1 cellular context compared by ENCODE assay signal in the genomic region with DNA sequence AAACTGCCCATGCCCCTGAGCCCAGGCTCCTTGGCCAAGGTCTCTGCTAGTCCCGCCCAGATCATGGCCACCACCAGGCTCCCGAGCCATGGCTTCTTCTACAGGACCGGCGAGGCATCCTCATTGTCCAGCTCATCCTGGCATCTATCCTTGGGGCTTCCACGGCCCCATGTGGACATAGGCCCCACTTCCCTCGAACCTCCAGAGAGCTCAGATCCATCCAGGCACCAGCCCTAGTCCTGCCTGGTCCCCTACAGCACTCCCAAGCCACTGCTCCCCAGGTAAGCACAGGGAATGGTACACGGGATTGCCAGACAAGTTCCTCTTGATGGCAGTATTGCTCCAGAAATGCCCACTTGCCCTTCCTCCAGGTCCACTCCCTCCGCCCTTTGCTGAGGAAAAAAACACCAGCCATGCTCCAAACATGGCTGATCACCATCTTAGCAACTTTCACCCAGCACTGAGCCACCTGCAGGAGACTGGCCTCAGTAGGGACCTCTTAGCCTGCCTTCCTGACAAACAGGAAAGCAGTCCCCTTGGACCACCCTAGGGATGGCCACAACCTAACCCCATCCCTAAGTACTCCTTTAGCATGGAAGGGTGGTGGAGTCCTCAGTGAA.
TF ChIP-seq lines count a peak whose summit lies in the region.

No MANE protein-coding gene starts in this region.

TF ChIP-seq in HepG2, 621 proteins besides CTCF, POLR2A, EP300 and RAD21 (continued from another document and continues in another):
- TF ChIP-seq, protein P1, sequence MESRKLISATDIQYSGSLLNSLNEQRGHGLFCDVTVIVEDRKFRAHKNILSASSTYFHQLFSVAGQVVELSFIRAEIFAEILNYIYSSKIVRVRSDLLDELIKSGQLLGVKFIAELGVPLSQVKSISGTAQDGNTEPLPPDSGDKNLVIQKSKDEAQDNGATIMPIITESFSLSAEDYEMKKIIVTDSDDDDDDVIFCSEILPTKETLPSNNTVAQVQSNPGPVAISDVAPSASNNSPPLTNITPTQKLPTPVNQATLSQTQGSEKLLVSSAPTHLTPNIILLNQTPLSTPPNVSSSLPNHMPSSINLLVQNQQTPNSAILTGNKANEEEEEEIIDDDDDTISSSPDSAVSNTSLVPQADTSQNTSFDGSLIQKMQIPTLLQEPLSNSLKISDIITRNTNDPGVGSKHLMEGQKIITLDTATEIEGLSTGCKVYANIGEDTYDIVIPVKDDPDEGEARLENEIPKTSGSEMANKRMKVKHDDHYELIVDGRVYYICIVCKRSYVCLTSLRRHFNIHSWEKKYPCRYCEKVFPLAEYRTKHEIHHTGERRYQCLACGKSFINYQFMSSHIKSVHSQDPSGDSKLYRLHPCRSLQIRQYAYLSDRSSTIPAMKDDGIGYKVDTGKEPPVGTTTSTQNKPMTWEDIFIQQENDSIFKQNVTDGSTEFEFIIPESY (CRISPR knock-in tag; IDR thresholded peaks at IDR 0.05): 0 out of 2 replicates have a peak, but pooled peaks have one; percentile 10
- TF ChIP-seq GABPB1 (CRISPR knock-in tag; IDR thresholded peaks at IDR 0.05) (peak; percentile 30; the same call in 1 of the 2 replicates), CBFB (CRISPR knock-in tag; IDR thresholded peaks at IDR 0.05) (no peak), MXI1 (IDR thresholded peaks at IDR 0.05; ENCODE audit: borderline replicate concordance, low read depth, low read length) (no peak; the same call in 2 of the 3 replicates), ZBTB21 (CRISPR knock-in tag; IDR thresholded peaks at IDR 0.05) (no peak), NRL (CRISPR knock-in tag; IDR thresholded peaks at IDR 0.05; ENCODE audit: borderline replicate concordance) (no peak), GABPA (IDR thresholded peaks at IDR 0.05; ENCODE audit: low read depth, low read length) (no peak), GABPA (CRISPR knock-in tag; IDR thresholded peaks at IDR 0.05; ENCODE audit: low read depth) (peak; percentile 22; the same call in 1 of the 2 replicates), DR1 (CRISPR knock-in tag; IDR thresholded peaks at IDR 0.05) (no peak), ZFP37 (CRISPR knock-in tag; IDR thresholded peaks at IDR 0.05; ENCODE audit: borderline replicate concordance) (no peak), CAMTA2 (CRISPR knock-in tag; IDR thresholded peaks at IDR 0.05; ENCODE audit: borderline replicate concordance) (no peak), ZFY (CRISPR knock-in tag; IDR thresholded peaks at IDR 0.05) (peak; percentile 20; the same call in 1 of the 2 replicates), ZNF772 (CRISPR knock-in tag; IDR thresholded peaks at IDR 0.05) (no peak), ZNF746 (CRISPR knock-in tag; IDR thresholded peaks at IDR 0.05) (no peak), ZBTB20 (CRISPR knock-in tag; IDR thresholded peaks at IDR 0.05; ENCODE audit: borderline replicate concordance, low read depth) (no peak)
- TF ChIP-seq, protein P2, sequence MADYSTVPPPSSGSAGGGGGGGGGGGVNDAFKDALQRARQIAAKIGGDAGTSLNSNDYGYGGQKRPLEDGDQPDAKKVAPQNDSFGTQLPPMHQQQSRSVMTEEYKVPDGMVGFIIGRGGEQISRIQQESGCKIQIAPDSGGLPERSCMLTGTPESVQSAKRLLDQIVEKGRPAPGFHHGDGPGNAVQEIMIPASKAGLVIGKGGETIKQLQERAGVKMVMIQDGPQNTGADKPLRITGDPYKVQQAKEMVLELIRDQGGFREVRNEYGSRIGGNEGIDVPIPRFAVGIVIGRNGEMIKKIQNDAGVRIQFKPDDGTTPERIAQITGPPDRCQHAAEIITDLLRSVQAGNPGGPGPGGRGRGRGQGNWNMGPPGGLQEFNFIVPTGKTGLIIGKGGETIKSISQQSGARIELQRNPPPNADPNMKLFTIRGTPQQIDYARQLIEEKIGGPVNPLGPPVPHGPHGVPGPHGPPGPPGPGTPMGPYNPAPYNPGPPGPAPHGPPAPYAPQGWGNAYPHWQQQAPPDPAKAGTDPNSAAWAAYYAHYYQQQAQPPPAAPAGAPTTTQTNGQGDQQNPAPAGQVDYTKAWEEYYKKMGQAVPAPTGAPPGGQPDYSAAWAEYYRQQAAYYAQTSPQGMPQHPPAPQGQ (CRISPR knock-in tag; IDR thresholded peaks at IDR 0.05; ENCODE audit: borderline replicate concordance): no peak
- TF ChIP-seq, protein P3, sequence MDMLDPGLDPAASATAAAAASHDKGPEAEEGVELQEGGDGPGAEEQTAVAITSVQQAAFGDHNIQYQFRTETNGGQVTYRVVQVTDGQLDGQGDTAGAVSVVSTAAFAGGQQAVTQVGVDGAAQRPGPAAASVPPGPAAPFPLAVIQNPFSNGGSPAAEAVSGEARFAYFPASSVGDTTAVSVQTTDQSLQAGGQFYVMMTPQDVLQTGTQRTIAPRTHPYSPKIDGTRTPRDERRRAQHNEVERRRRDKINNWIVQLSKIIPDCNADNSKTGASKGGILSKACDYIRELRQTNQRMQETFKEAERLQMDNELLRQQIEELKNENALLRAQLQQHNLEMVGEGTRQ (IDR thresholded peaks at IDR 0.05; ENCODE audit: low read depth, low read length): no peak
- TF ChIP-seq, protein P3 (CRISPR knock-in tag; IDR thresholded peaks at IDR 0.05; ENCODE audit: borderline replicate concordance): no peak
- TF ChIP-seq, protein P4, sequence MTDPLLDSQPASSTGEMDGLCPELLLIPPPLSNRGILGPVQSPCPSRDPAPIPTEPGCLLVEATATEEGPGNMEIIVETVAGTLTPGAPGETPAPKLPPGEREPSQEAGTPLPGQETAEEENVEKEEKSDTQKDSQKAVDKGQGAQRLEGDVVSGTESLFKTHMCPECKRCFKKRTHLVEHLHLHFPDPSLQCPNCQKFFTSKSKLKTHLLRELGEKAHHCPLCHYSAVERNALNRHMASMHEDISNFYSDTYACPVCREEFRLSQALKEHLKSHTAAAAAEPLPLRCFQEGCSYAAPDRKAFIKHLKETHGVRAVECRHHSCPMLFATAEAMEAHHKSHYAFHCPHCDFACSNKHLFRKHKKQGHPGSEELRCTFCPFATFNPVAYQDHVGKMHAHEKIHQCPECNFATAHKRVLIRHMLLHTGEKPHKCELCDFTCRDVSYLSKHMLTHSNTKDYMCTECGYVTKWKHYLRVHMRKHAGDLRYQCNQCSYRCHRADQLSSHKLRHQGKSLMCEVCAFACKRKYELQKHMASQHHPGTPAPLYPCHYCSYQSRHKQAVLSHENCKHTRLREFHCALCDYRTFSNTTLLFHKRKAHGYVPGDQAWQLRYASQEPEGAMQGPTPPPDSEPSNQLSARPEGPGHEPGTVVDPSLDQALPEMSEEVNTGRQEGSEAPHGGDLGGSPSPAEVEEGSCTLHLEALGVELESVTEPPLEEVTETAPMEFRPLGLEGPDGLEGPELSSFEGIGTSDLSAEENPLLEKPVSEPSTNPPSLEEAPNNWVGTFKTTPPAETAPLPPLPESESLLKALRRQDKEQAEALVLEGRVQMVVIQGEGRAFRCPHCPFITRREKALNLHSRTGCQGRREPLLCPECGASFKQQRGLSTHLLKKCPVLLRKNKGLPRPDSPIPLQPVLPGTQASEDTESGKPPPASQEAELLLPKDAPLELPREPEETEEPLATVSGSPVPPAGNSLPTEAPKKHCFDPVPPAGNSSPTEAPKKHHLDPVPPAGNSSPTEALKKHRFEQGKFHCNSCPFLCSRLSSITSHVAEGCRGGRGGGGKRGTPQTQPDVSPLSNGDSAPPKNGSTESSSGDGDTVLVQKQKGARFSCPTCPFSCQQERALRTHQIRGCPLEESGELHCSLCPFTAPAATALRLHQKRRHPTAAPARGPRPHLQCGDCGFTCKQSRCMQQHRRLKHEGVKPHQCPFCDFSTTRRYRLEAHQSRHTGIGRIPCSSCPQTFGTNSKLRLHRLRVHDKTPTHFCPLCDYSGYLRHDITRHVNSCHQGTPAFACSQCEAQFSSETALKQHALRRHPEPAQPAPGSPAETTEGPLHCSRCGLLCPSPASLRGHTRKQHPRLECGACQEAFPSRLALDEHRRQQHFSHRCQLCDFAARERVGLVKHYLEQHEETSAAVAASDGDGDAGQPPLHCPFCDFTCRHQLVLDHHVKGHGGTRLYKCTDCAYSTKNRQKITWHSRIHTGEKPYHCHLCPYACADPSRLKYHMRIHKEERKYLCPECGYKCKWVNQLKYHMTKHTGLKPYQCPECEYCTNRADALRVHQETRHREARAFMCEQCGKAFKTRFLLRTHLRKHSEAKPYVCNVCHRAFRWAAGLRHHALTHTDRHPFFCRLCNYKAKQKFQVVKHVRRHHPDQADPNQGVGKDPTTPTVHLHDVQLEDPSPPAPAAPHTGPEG (CRISPR knock-in tag; IDR thresholded peaks at IDR 0.05): no peak
- TF ChIP-seq, protein P5, sequence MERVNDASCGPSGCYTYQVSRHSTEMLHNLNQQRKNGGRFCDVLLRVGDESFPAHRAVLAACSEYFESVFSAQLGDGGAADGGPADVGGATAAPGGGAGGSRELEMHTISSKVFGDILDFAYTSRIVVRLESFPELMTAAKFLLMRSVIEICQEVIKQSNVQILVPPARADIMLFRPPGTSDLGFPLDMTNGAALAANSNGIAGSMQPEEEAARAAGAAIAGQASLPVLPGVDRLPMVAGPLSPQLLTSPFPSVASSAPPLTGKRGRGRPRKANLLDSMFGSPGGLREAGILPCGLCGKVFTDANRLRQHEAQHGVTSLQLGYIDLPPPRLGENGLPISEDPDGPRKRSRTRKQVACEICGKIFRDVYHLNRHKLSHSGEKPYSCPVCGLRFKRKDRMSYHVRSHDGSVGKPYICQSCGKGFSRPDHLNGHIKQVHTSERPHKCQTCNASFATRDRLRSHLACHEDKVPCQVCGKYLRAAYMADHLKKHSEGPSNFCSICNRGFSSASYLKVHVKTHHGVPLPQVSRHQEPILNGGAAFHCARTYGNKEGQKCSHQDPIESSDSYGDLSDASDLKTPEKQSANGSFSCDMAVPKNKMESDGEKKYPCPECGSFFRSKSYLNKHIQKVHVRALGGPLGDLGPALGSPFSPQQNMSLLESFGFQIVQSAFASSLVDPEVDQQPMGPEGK (CRISPR knock-in tag; IDR thresholded peaks at IDR 0.05): no peak
- TF ChIP-seq, protein P6, sequence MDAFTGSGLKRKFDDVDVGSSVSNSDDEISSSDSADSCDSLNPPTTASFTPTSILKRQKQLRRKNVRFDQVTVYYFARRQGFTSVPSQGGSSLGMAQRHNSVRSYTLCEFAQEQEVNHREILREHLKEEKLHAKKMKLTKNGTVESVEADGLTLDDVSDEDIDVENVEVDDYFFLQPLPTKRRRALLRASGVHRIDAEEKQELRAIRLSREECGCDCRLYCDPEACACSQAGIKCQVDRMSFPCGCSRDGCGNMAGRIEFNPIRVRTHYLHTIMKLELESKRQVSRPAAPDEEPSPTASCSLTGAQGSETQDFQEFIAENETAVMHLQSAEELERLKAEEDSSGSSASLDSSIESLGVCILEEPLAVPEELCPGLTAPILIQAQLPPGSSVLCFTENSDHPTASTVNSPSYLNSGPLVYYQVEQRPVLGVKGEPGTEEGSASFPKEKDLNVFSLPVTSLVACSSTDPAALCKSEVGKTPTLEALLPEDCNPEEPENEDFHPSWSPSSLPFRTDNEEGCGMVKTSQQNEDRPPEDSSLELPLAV (CRISPR knock-in tag; conservative IDR thresholded peaks at IDR 0.05; ENCODE audit: low read depth): no peak
- TF ChIP-seq, protein P7, sequence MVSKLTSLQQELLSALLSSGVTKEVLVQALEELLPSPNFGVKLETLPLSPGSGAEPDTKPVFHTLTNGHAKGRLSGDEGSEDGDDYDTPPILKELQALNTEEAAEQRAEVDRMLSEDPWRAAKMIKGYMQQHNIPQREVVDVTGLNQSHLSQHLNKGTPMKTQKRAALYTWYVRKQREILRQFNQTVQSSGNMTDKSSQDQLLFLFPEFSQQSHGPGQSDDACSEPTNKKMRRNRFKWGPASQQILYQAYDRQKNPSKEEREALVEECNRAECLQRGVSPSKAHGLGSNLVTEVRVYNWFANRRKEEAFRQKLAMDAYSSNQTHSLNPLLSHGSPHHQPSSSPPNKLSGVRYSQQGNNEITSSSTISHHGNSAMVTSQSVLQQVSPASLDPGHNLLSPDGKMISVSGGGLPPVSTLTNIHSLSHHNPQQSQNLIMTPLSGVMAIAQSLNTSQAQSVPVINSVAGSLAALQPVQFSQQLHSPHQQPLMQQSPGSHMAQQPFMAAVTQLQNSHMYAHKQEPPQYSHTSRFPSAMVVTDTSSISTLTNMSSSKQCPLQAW (CRISPR knock-in tag; IDR thresholded peaks at IDR 0.05): peak; percentile 68
- TF ChIP-seq, protein P8, sequence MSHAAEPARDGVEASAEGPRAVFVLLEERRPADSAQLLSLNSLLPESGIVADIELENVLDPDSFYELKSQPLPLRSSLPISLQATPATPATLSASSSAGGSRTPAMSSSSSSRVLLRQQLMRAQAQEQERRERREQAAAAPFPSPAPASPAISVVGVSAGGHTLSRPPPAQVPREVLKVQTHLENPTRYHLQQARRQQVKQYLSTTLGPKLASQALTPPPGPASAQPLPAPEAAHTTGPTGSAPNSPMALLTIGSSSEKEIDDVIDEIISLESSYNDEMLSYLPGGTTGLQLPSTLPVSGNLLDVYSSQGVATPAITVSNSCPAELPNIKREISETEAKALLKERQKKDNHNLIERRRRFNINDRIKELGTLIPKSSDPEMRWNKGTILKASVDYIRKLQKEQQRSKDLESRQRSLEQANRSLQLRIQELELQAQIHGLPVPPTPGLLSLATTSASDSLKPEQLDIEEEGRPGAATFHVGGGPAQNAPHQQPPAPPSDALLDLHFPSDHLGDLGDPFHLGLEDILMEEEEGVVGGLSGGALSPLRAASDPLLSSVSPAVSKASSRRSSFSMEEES (CRISPR knock-in tag; IDR thresholded peaks at IDR 0.05): no peak
- TF ChIP-seq, protein P9, sequence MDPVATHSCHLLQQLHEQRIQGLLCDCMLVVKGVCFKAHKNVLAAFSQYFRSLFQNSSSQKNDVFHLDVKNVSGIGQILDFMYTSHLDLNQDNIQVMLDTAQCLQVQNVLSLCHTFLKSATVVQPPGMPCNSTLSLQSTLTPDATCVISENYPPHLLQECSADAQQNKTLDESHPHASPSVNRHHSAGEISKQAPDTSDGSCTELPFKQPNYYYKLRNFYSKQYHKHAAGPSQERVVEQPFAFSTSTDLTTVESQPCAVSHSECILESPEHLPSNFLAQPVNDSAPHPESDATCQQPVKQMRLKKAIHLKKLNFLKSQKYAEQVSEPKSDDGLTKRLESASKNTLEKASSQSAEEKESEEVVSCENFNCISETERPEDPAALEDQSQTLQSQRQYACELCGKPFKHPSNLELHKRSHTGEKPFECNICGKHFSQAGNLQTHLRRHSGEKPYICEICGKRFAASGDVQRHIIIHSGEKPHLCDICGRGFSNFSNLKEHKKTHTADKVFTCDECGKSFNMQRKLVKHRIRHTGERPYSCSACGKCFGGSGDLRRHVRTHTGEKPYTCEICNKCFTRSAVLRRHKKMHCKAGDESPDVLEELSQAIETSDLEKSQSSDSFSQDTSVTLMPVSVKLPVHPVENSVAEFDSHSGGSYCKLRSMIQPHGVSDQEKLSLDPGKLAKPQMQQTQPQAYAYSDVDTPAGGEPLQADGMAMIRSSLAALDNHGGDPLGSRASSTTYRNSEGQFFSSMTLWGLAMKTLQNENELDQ (CRISPR knock-in tag; IDR thresholded peaks at IDR 0.05; ENCODE audit: borderline replicate concordance): no peak
